1 cellular context compared by ENCODE assay signal in the genomic region with DNA sequence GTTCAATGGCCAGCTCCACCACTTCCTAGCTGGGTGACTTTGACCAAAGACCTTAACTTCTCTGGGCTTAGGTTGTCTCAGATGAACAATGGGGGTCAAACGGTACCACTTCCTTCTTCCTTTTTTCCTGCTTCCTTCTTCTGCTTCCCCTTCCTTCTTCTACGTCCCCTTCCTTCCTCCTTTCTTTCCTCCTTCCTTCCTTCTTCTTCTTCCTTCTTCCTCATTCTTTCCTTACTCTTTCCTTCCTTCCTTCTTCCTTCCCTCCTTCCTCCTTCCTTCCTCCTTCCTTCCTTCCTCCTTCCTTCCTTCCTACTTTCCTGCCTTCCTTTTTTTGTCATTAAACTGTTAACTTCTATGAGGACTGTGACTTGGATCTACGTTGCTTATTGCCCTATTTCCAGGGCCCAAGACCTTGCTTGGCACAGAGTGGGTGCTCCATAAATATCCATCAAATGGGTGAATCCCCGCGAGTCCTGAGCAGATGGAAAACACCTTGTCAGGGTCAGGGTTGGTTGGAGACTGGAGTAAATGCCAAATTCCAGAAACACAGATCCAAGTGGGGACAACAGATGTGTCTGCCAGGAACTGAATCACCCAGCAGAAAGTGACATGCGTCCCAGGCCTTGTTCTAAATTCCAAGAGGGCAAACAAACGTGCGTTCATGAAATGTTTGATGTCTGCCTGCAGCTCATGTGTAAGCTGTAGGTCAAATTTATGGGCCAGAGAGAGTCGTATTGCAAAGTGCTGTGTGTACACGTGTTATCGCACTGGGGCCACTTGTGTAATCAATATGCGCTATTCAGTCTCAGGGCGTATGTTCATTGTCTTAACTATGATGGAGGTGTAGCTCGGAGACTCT.
TF ChIP-seq lines count a peak whose summit lies in the region.

No MANE protein-coding gene starts in this region.

TF ChIP-seq in HepG2, 621 proteins besides CTCF, POLR2A, EP300 and RAD21 (continued from another document and continues in another):
- TF ChIP-seq, protein P1, sequence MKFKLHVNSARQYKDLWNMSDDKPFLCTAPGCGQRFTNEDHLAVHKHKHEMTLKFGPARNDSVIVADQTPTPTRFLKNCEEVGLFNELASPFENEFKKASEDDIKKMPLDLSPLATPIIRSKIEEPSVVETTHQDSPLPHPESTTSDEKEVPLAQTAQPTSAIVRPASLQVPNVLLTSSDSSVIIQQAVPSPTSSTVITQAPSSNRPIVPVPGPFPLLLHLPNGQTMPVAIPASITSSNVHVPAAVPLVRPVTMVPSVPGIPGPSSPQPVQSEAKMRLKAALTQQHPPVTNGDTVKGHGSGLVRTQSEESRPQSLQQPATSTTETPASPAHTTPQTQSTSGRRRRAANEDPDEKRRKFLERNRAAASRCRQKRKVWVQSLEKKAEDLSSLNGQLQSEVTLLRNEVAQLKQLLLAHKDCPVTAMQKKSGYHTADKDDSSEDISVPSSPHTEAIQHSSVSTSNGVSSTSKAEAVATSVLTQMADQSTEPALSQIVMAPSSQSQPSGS (CRISPR knock-in tag; IDR thresholded peaks at IDR 0.05) = 0 out of 2 replicates have a peak, but pooled peaks have one; percentile 29
- TF ChIP-seq, protein P2, sequence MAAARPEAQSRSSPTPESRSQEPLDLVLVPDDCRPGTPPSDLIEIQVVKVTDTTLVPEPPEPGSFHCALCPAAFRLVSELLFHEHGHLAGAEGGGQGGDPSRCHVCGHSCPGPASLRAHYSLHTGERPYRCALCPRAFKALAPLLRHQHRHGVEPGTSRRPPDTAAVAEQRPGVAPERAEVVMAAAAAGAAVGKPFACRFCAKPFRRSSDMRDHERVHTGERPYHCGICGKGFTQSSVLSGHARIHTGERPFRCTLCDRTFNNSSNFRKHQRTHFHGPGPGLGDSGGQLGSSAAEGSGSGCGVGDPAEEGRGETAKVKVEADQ (CRISPR knock-in tag; IDR thresholded peaks at IDR 0.05; ENCODE audit: borderline replicate concordance) = no peak
- TF ChIP-seq ZNF619 (CRISPR knock-in tag; IDR thresholded peaks at IDR 0.05) (no peak), RFX1 (IDR thresholded peaks at IDR 0.05) (no peak), CHD4 (IDR thresholded peaks at IDR 0.05; ENCODE audit: borderline replicate concordance, low read length) (no peak), ZNF251 (CRISPR knock-in tag; IDR thresholded peaks at IDR 0.05) (no peak), ZNF570 (CRISPR knock-in tag; IDR thresholded peaks at IDR 0.05; ENCODE audit: borderline replicate concordance) (no peak), ZNF670 (CRISPR knock-in tag; IDR thresholded peaks at IDR 0.05; ENCODE audit: borderline replicate concordance) (no peak), ATM (IDR thresholded peaks at IDR 0.05; ENCODE audit: borderline replicate concordance) (no peak), MBNL3 (CRISPR knock-in tag; conservative IDR thresholded peaks at IDR 0.05) (no peak), ZNF501 (CRISPR knock-in tag; IDR thresholded peaks at IDR 0.05) (no peak), ZNF563 (CRISPR knock-in tag; IDR thresholded peaks at IDR 0.05) (no peak), ZNF776 (CRISPR knock-in tag; IDR thresholded peaks at IDR 0.05) (no peak), ZNF724P (CRISPR knock-in tag; IDR thresholded peaks at IDR 0.05; ENCODE audit: borderline replicate concordance) (no peak), ZNF672 (CRISPR knock-in tag; IDR thresholded peaks at IDR 0.05) (no peak), ZNF101 (CRISPR knock-in tag; IDR thresholded peaks at IDR 0.05; ENCODE audit: borderline replicate concordance, low read depth) (no peak), GATA4 (IDR thresholded peaks at IDR 0.05; ENCODE audit: borderline replicate concordance, low read depth) (no peak), ZBTB7A (CRISPR knock-in tag; IDR thresholded peaks at IDR 0.05) (no peak), REXO4 (CRISPR knock-in tag; IDR thresholded peaks at IDR 0.05; ENCODE audit: borderline replicate concordance) (no peak), NR2F6 (IDR thresholded peaks at IDR 0.05) (peak; percentile 59), NR2F6 (CRISPR knock-in tag; IDR thresholded peaks at IDR 0.05) (no peak; the same call in 1 of the 2 replicates), ZFP36 (IDR thresholded peaks at IDR 0.05; ENCODE audit: borderline replicate concordance, low read depth, low read length, partially characterized antibody) (no peak), DPF2 (CRISPR knock-in tag; IDR thresholded peaks at IDR 0.05; ENCODE audit: borderline replicate concordance, low read depth) (0 out of 2 replicates have a peak, but pooled peaks have one; percentile 48), MEF2D (CRISPR knock-in tag; IDR thresholded peaks at IDR 0.05) (no peak)
- TF ChIP-seq, protein P3, sequence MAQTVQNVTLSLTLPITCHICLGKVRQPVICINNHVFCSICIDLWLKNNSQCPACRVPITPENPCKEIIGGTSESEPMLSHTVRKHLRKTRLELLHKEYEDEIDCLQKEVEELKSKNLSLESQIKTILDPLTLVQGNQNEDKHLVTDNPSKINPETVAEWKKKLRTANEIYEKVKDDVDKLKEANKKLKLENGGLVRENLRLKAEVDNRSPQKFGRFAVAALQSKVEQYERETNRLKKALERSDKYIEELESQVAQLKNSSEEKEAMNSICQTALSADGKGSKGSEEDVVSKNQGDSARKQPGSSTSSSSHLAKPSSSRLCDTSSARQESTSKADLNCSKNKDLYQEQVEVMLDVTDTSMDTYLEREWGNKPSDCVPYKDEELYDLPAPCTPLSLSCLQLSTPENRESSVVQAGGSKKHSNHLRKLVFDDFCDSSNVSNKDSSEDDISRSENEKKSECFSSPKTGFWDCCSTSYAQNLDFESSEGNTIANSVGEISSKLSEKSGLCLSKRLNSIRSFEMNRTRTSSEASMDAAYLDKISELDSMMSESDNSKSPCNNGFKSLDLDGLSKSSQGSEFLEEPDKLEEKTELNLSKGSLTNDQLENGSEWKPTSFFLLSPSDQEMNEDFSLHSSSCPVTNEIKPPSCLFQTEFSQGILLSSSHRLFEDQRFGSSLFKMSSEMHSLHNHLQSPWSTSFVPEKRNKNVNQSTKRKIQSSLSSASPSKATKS (CRISPR knock-in tag; IDR thresholded peaks at IDR 0.05) = no peak
- TF ChIP-seq, protein P4, sequence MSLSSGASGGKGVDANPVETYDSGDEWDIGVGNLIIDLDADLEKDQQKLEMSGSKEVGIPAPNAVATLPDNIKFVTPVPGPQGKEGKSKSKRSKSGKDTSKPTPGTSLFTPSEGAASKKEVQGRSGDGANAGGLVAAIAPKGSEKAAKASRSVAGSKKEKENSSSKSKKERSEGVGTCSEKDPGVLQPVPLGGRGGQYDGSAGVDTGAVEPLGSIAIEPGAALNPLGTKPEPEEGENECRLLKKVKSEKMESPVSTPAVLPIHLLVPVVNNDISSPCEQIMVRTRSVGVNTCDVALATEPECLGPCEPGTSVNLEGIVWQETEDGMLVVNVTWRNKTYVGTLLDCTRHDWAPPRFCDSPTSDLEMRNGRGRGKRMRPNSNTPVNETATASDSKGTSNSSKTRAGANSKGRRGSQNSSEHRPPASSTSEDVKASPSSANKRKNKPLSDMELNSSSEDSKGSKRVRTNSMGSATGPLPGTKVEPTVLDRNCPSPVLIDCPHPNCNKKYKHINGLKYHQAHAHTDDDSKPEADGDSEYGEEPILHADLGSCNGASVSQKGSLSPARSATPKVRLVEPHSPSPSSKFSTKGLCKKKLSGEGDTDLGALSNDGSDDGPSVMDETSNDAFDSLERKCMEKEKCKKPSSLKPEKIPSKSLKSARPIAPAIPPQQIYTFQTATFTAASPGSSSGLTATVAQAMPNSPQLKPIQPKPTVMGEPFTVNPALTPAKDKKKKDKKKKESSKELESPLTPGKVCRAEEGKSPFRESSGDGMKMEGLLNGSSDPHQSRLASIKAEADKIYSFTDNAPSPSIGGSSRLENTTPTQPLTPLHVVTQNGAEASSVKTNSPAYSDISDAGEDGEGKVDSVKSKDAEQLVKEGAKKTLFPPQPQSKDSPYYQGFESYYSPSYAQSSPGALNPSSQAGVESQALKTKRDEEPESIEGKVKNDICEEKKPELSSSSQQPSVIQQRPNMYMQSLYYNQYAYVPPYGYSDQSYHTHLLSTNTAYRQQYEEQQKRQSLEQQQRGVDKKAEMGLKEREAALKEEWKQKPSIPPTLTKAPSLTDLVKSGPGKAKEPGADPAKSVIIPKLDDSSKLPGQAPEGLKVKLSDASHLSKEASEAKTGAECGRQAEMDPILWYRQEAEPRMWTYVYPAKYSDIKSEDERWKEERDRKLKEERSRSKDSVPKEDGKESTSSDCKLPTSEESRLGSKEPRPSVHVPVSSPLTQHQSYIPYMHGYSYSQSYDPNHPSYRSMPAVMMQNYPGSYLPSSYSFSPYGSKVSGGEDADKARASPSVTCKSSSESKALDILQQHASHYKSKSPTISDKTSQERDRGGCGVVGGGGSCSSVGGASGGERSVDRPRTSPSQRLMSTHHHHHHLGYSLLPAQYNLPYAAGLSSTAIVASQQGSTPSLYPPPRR (CRISPR knock-in tag; IDR thresholded peaks at IDR 0.05; ENCODE audit: borderline replicate concordance) = peak; percentile 69
- TF ChIP-seq, protein P5, sequence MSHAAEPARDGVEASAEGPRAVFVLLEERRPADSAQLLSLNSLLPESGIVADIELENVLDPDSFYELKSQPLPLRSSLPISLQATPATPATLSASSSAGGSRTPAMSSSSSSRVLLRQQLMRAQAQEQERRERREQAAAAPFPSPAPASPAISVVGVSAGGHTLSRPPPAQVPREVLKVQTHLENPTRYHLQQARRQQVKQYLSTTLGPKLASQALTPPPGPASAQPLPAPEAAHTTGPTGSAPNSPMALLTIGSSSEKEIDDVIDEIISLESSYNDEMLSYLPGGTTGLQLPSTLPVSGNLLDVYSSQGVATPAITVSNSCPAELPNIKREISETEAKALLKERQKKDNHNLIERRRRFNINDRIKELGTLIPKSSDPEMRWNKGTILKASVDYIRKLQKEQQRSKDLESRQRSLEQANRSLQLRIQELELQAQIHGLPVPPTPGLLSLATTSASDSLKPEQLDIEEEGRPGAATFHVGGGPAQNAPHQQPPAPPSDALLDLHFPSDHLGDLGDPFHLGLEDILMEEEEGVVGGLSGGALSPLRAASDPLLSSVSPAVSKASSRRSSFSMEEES (CRISPR knock-in tag; IDR thresholded peaks at IDR 0.05) = no peak
- TF ChIP-seq, protein P6, sequence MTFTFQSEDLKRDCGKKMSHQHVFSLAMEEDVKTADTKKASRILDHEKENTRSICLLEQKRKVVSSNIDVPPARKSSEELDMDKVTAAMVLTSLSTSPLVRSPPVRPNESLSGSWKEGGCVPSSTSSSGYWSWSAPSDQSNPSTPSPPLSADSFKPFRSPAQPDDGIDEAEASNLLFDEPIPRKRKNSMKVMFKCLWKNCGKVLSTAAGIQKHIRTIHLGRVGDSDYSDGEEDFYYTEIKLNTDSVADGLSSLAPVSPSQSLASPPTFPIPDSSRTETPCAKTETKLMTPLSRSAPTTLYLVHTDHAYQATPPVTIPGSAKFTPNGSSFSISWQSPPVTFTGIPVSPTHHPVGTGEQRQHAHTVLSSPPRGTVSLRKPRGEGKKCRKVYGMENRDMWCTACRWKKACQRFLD (CRISPR knock-in tag; IDR thresholded peaks at IDR 0.05; ENCODE audit: borderline replicate concordance) = no peak
- TF ChIP-seq, protein P7, sequence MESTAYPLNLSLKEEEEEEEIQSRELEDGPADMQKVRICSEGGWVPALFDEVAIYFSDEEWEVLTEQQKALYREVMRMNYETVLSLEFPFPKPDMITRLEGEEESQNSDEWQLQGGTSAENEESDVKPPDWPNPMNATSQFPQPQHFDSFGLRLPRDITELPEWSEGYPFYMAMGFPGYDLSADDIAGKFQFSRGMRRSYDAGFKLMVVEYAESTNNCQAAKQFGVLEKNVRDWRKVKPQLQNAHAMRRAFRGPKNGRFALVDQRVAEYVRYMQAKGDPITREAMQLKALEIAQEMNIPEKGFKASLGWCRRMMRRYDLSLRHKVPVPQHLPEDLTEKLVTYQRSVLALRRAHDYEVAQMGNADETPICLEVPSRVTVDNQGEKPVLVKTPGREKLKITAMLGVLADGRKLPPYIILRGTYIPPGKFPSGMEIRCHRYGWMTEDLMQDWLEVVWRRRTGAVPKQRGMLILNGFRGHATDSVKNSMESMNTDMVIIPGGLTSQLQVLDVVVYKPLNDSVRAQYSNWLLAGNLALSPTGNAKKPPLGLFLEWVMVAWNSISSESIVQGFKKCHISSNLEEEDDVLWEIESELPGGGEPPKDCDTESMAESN (CRISPR knock-in tag; conservative IDR thresholded peaks at IDR 0.05) = 0 out of 2 replicates have a peak, but pooled peaks have one; percentile 36
